ENCODE assay signal across 9 cellular contexts in genomic region chr2:105834931-105835330, GRCh38.
DNase-seq lines count a peak whose midpoint lies in the region; ATAC-seq and TF ChIP-seq lines count a peak whose summit lies in the region.
"Had no signal": no experiment of that assay in that cellular context is flagged by ENCODE, and none has a peak within 500 bp of the region (broad histone marks: within the 10 kb centered on the region; RNA-seq: fewer than 3 reads in every experiment).

No MANE protein-coding gene starts in this region.

- peaks cover 0 to 34% (median 18%) of the 10 kb centered on the region in 9 donors for H3K4me1 ChIP-seq in heart right ventricle

- H3K9me3 ChIP-seq in heart right ventricle = peaks cover 0 to 61% (median 23%) of the 10 kb centered on the region in 11 donors

- TF ChIP-seq CTCF in GM12864 (IDR thresholded peaks at IDR 0.05; ENCODE audit: low read depth, low read length, missing control alignments) = no peak
- no peak for TF ChIP-seq CTCF in heart right ventricle (IDR thresholded peaks at IDR 0.05)
- TF ChIP-seq CTCF in Calu3 (IDR thresholded peaks at IDR 0.05; ENCODE audit: unreplicated experiment) = no peak

- DNase-seq in GM12864 (ENCODE audit: low read depth) (peak; percentile 43), ACHN (no peak), heart right ventricle (no peak), Calu3 (no peak), NCI-H748 (lab: John Stamatoyannopoulos, UW; ENCODE audit: unreplicated experiment) (no peak)
- DNase-seq in activated T-helper 1 cell treated with anti-CD3 and anti-CD28 coated beads, Interleukin-12 subunit alpha, Interleukin-12 subunit beta, Interleukin-2, Interleukin-4 antibody, amounts not matched to agents 30 ng/mL and 10 ng/mL and 1 ng/mL, durations not matched to agents 14 hours and 24 hours and 36 hours (ENCODE audit: low spot score) = no peak

- no peaks in the 10 kb centered on the region for H3K36me3 ChIP-seq in heart right ventricle

- no peaks in the 10 kb centered on the region for H3K27me3 ChIP-seq in heart right ventricle

- CTCF ChIA-PET in Calu3 (lab: Charles Lee) = no interaction called here

- peaks cover 44% of the 10 kb centered on the region for H3K9me3 Mint-ChIP-seq in activated T-helper 1 cell treated with anti-CD3 and anti-CD28 coated beads, Interleukin-12 subunit alpha, Interleukin-12 subunit beta, Interleukin-2, Interleukin-4 antibody, amounts not matched to agents 30 ng/mL and 10 ng/mL and 1 ng/mL, durations not matched to agents 14 hours and 24 hours and 36 hours
- H3K9me3 Mint-ChIP-seq in Calu3 (ENCODE audit: low read depth, unreplicated experiment) = peaks cover 4% of the 10 kb centered on the region

- peak overlapping the region; percentile 72 for H3K27ac Mint-ChIP-seq in activated T-helper 1 cell treated with anti-CD3 and anti-CD28 coated beads, Interleukin-12 subunit alpha, Interleukin-12 subunit beta, Interleukin-2, Interleukin-4 antibody, amounts not matched to agents 30 ng/mL and 10 ng/mL and 1 ng/mL, durations not matched to agents 14 hours and 24 hours and 36 hours
- H3K27ac Mint-ChIP-seq in Calu3 (ENCODE audit: unreplicated experiment) = no peak overlapping the region

- no peaks in the 10 kb centered on the region for H3K27me3 Mint-ChIP-seq in activated T-helper 1 cell treated with anti-CD3 and anti-CD28 coated beads, Interleukin-12 subunit alpha, Interleukin-12 subunit beta, Interleukin-2, Interleukin-4 antibody, amounts not matched to agents 30 ng/mL and 10 ng/mL and 1 ng/mL, durations not matched to agents 14 hours and 24 hours and 36 hours (ENCODE audit: insufficient read depth)
- no peaks in the 10 kb centered on the region for H3K27me3 Mint-ChIP-seq in Calu3 (ENCODE audit: unreplicated experiment)

- intact Hi-C loops in activated T-helper 1 cell treated with anti-CD3 and anti-CD28 coated beads, Interleukin-12 subunit alpha, Interleukin-12 subunit beta, Interleukin-2, Interleukin-4 antibody, amounts not matched to agents 30 ng/mL and 10 ng/mL and 1 ng/mL, durations not matched to agents 14 hours and 24 hours and 36 hours (cut with micrococcal nuclease) = no loop called here
- intact Hi-C loops in heart right ventricle (cut with DNase I) = no loop called here
- intact Hi-C loops in Calu3 (cut with micrococcal nuclease; ENCODE audit: unreplicated experiment) = no loop called here

- H3K27ac ChIP-seq in heart right ventricle = no peak overlapping the region
- H3K27ac ChIP-seq: KMS-11 had no signal

- in situ Hi-C loops in ACHN (cut with HindIII; ENCODE audit: low pct_ligation_motif_present, low pct_unique_long_range_greater_than_20kb, low sequenced_read_pairs) = no loop called here

- H3K4me3 ChIP-seq in GM12864 (ENCODE audit: low read depth, low read length) = no peak overlapping the region
- no peak overlapping the region for H3K4me3 ChIP-seq in heart right ventricle

- WGBS in heart right ventricle, 2 donors = 90 to 97% methylated on average over 1 of the region's 1 CpG

- H3K4me1 Mint-ChIP-seq in activated T-helper 1 cell treated with anti-CD3 and anti-CD28 coated beads, Interleukin-12 subunit alpha, Interleukin-12 subunit beta, Interleukin-2, Interleukin-4 antibody, amounts not matched to agents 30 ng/mL and 10 ng/mL and 1 ng/mL, durations not matched to agents 14 hours and 24 hours and 36 hours (ENCODE audit: low read depth) = peaks cover 86% of the 10 kb centered on the region
- H3K4me1 Mint-ChIP-seq in Calu3 (ENCODE audit: low read depth, unreplicated experiment) = no peaks in the 10 kb centered on the region

- ATAC-seq in GM21360 (IDR thresholded peaks at IDR 0.05; ENCODE audit: unreplicated experiment) = peak; percentile 82
- ATAC-seq in HG03196 (IDR thresholded peaks at IDR 0.05; ENCODE audit: unreplicated experiment) = peak; percentile 80
- no peak for ATAC-seq in heart right ventricle

- H3K4me3 Mint-ChIP-seq in activated T-helper 1 cell treated with anti-CD3 and anti-CD28 coated beads, Interleukin-12 subunit alpha, Interleukin-12 subunit beta, Interleukin-2, Interleukin-4 antibody, amounts not matched to agents 30 ng/mL and 10 ng/mL and 1 ng/mL, durations not matched to agents 14 hours and 24 hours and 36 hours = peak overlapping the region; percentile 1
- H3K4me3 Mint-ChIP-seq in Calu3 (ENCODE audit: low read depth, unreplicated experiment) = no peak overlapping the region

- H3K36me3 Mint-ChIP-seq in activated T-helper 1 cell treated with anti-CD3 and anti-CD28 coated beads, Interleukin-12 subunit alpha, Interleukin-12 subunit beta, Interleukin-2, Interleukin-4 antibody, amounts not matched to agents 30 ng/mL and 10 ng/mL and 1 ng/mL, durations not matched to agents 14 hours and 24 hours and 36 hours (ENCODE audit: low read depth) = peaks cover 53% of the 10 kb centered on the region
- H3K36me3 Mint-ChIP-seq in Calu3 (ENCODE audit: insufficient read depth, unreplicated experiment) = peaks cover 5% of the 10 kb centered on the region

- no TSS peak for BruUV-seq in Calu3 (replicated peaks; lab: Mats Ljungman, UMichigan)

Comparison
In these comparisons a context has a peak if more than half of its experiments do, and no peak if none do; other contexts are left out.
1. ATAC-seq: peak in GM21360 (single experiment) and HG03196 (single experiment); none in heart right ventricle (0 of 8).